1 cellular context compared by ENCODE assay signal in the genomic region with DNA sequence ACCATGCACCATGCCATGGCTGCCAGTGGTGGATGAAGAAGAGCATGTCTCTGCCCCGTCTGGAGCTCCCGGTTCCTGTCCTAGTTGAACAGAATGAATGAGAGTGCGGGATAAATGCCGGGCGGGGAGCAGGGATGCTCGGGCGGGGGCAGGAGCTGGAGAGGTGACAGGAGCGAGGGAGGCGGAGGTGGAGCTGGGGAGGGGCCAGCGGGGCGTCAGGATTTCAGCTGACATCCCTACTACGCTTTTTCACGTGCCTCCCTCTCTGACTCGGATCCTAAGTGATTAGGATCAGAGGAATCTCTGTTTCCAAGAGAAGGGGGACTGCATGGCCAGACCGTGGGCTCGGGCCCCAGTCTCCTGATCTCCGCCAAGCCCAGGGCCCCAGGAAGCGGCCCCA.
TF ChIP-seq lines count a peak whose summit lies in the region.

No MANE protein-coding gene starts in this region.

TF ChIP-seq in HEK293, 187 proteins besides CTCF, POLR2A, EP300 and RAD21:
- no peak for TF ChIP-seq ZSCAN23 (tag by site-specific recombination; IDR thresholded peaks at IDR 0.05)
- no peak for TF ChIP-seq ZBTB1 (tag by site-specific recombination; IDR thresholded peaks at IDR 0.05)
- peak; percentile 67 for TF ChIP-seq KLF1 (tag by site-specific recombination; IDR thresholded peaks at IDR 0.05)
- no peak for TF ChIP-seq HOXD13 (CRISPR knock-in tag; IDR thresholded peaks at IDR 0.05; ENCODE audit: borderline replicate concordance)
